ENCODE assay signal across 8 cellular contexts in genomic region chr1:201999625-202000238, GRCh38. TPM values are rescaled to one million over a fixed set of nuclear protein-coding genes. Genes with fewer than 3 reads are reported as not detected.
DNase-seq lines count a peak whose midpoint lies in the region; ATAC-seq and TF ChIP-seq lines count a peak whose summit lies in the region.

No MANE protein-coding gene starts in this region.

- H3K4me1 Mint-ChIP-seq in activated naive CD4-positive, alpha-beta T cell treated with anti-CD3 and anti-CD28 coated beads for 36 hours (ENCODE audit: low read depth): no peaks in the 10 kb centered on the region
- no peaks in the 10 kb centered on the region for H3K4me1 Mint-ChIP-seq in effector memory CD8-positive, alpha-beta T cell (ENCODE audit: low read depth in 2 of 2)

- H3K9me3 ChIP-seq in mucosa of descending colon: no peaks in the 10 kb centered on the region

- peak; percentile 70 for TF ChIP-seq CTCF in mucosa of descending colon (IDR thresholded peaks at IDR 0.05)

- H3K27me3 Mint-ChIP-seq in activated naive CD4-positive, alpha-beta T cell treated with anti-CD3 and anti-CD28 coated beads for 36 hours (ENCODE audit: low read depth): no peaks in the 10 kb centered on the region
- H3K27me3 Mint-ChIP-seq in effector memory CD8-positive, alpha-beta T cell: no peaks in the 10 kb centered on the region

- CTCF ChIA-PET in activated naive CD4-positive, alpha-beta T cell treated with anti-CD3 and anti-CD28 coated beads for 36 hours (lab: Charles Lee): interaction anchor here (0.5 to 4.8 kb wide), 37 partner anchors 11 to 296 kb away, joined by 3 to 46 read pairs (median 4); partner anchors contain the start of genes ELF3, LMOD1 and RNPEP

- peak; percentile 53 for DNase-seq in activated naive CD4-positive, alpha-beta T cell treated with anti-CD3 and anti-CD28 coated beads for 36 hours
- no peak for DNase-seq in activated naive CD4-positive, alpha-beta T cell (lab: John Stamatoyannopoulos, UW)
- DNase-seq in NCI-H1105 treated with DMSO at 0.1 percent for 48 hours (lab: John Stamatoyannopoulos, UW): peak; percentile 64
- DNase-seq in effector memory CD8-positive, alpha-beta T cell: no peak
- DNase-seq in mucosa of descending colon: peak in 2 of 3 donors; percentile 46 to 50
- DNase-seq in effector CD4-positive, alpha-beta T cell: no peak

- H3K4me3 Mint-ChIP-seq in activated naive CD4-positive, alpha-beta T cell treated with anti-CD3 and anti-CD28 coated beads for 36 hours: no peak overlapping the region
- no peak overlapping the region for H3K4me3 Mint-ChIP-seq in effector memory CD8-positive, alpha-beta T cell

- H3K4me3 ChIP-seq in mucosa of descending colon: no peak overlapping the region

- peak; percentile 83 for ATAC-seq in SK-N-SH treated with all-trans-retinoic acid at 6 μM for 48 hours
- ATAC-seq in effector memory CD8-positive, alpha-beta T cell (replicated peaks): peak; percentile 72
- peak; percentile 93 for ATAC-seq in mucosa of descending colon
- ATAC-seq in GM18502 (IDR thresholded peaks at IDR 0.05; ENCODE audit: poor library complexity, unreplicated experiment): no peak

- no peak overlapping the region for H3K27ac Mint-ChIP-seq in activated naive CD4-positive, alpha-beta T cell treated with anti-CD3 and anti-CD28 coated beads for 36 hours
- peak overlapping the region in 1 of 2 donors; percentile 32 for H3K27ac Mint-ChIP-seq in effector memory CD8-positive, alpha-beta T cell

- peaks cover 26% of the 10 kb centered on the region for H3K36me3 Mint-ChIP-seq in activated naive CD4-positive, alpha-beta T cell treated with anti-CD3 and anti-CD28 coated beads for 36 hours (ENCODE audit: low read depth)
- peaks cover 58% of the 10 kb centered on the region for H3K36me3 Mint-ChIP-seq in effector memory CD8-positive, alpha-beta T cell (ENCODE audit: insufficient read depth)

- intact Hi-C loops in activated naive CD4-positive, alpha-beta T cell treated with anti-CD3 and anti-CD28 coated beads for 36 hours (cut with micrococcal nuclease): loop anchor here (1.0 to 2.0 kb wide), 2 partner anchors 103 to 135 kb away; no protein-coding TSS in a partner anchor
- intact Hi-C loops in mucosa of descending colon (cut with DNase I, micrococcal nuclease): loop anchor here in 1 of 2 donors (10.0 kb wide), 1 partner anchor 115 kb away; no protein-coding TSS in a partner anchor

- H3K4me1 ChIP-seq in mucosa of descending colon (ENCODE audit: low read depth): no peaks in the 10 kb centered on the region

- no peaks in the 10 kb centered on the region for H3K9me3 Mint-ChIP-seq in activated naive CD4-positive, alpha-beta T cell treated with anti-CD3 and anti-CD28 coated beads for 36 hours
- H3K9me3 Mint-ChIP-seq in effector memory CD8-positive, alpha-beta T cell: no peaks in the 10 kb centered on the region

- peaks cover 23% of the 10 kb centered on the region for H3K36me3 ChIP-seq in mucosa of descending colon (ENCODE audit: low read depth)

TF ChIP-seq in SK-N-SH treated with all-trans-retinoic acid at 6 μM for 48 hours, 23 proteins besides CTCF, POLR2A, EP300 and RAD21 (continues in another document):
- TF ChIP-seq RARB (CRISPR knock-in tag; IDR thresholded peaks at IDR 0.05) (no peak), ARNTL (CRISPR knock-in tag; IDR thresholded peaks at IDR 0.05; ENCODE audit: borderline replicate concordance, low read depth) (no peak), ZNF8 (CRISPR knock-in tag; IDR thresholded peaks at IDR 0.05) (no peak), PPARA (CRISPR knock-in tag; IDR thresholded peaks at IDR 0.05; ENCODE audit: borderline replicate concordance) (no peak), ISL1 (CRISPR knock-in tag; IDR thresholded peaks at IDR 0.05) (no peak), BACH2 (CRISPR knock-in tag; IDR thresholded peaks at IDR 0.05; ENCODE audit: borderline replicate concordance) (no peak), TSHZ2 (CRISPR knock-in tag; IDR thresholded peaks at IDR 0.05) (no peak), GLIS3 (CRISPR knock-in tag; IDR thresholded peaks at IDR 0.05) (no peak), ZNF565 (CRISPR knock-in tag; conservative IDR thresholded peaks at IDR 0.05; ENCODE audit: low read depth) (no peak), ZNF70 (CRISPR knock-in tag; IDR thresholded peaks at IDR 0.05) (no peak), POU6F1 (CRISPR knock-in tag; IDR thresholded peaks at IDR 0.05; ENCODE audit: borderline replicate concordance, low read depth) (no peak), SNAI2 (CRISPR knock-in tag; IDR thresholded peaks at IDR 0.05) (no peak), CREB5 (CRISPR knock-in tag; IDR thresholded peaks at IDR 0.05; ENCODE audit: low read depth) (no peak), ZFP3 (CRISPR knock-in tag; IDR thresholded peaks at IDR 0.05) (no peak), CSRNP3 (CRISPR knock-in tag; IDR thresholded peaks at IDR 0.05) (no peak), ZC3H10 (CRISPR knock-in tag; IDR thresholded peaks at IDR 0.05) (no peak), CSDC2 (CRISPR knock-in tag; IDR thresholded peaks at IDR 0.05) (no peak), OSR1 (CRISPR knock-in tag; IDR thresholded peaks at IDR 0.05) (no peak)

RNA-seq across cellular contexts. Expression of gene ELF3, which starts 10.7 kb away (rescaled TPM):
- under 1 TPM; 0.27 to 0.31 TPM for total RNA-seq in activated naive CD4-positive, alpha-beta T cell treated with anti-CD3 and anti-CD28 coated beads for 36 hours
- 1,000 to 10,000 TPM in 2 of 3 donors, 100 to 1,000 TPM in 1; 623 to 1,741 (median 1,105) TPM for total RNA-seq in mucosa of descending colon

RNA-seq across cellular contexts. Expression of gene RNPEP, which starts 17.3 kb away (rescaled TPM):
- 10 to 100 TPM; 43.4 to 44.4 TPM for total RNA-seq in activated naive CD4-positive, alpha-beta T cell treated with anti-CD3 and anti-CD28 coated beads for 36 hours
- 100 to 1,000 TPM in 2 of 3 donors, 10 to 100 TPM in 1; 71.5 to 151 (median 132) TPM for total RNA-seq in mucosa of descending colon

RNA-seq across cellular contexts. Expression of gene TIMM17A, which starts 44.4 kb away (rescaled TPM):
- total RNA-seq in activated naive CD4-positive, alpha-beta T cell treated with anti-CD3 and anti-CD28 coated beads for 36 hours: 10 to 100 TPM; 52.6 to 54.4 TPM
- total RNA-seq in mucosa of descending colon: 10 to 100 TPM; 41.1 to 59.5 (median 49.9) TPM

RNA-seq across cellular contexts. Expression of gene LMOD1, which starts 53.4 kb away (rescaled TPM):
- not detected for total RNA-seq in activated naive CD4-positive, alpha-beta T cell treated with anti-CD3 and anti-CD28 coated beads for 36 hours
- total RNA-seq in mucosa of descending colon: 100 to 1,000 TPM in 1 of 3 donors, 10 to 100 TPM in 2; 11.6 to 442 (median 37.4) TPM

Comparison
In these comparisons a context has a peak if more than half of its experiments do, and no peak if none do; other contexts are left out.
1. DNase-seq: peak in activated naive CD4-positive, alpha-beta T cell treated with anti-CD3 and anti-CD28 coated beads for 36 hours (single experiment), NCI-H1105 treated with DMSO at 0.1 percent for 48 hours (single experiment) and mucosa of descending colon (2 of 3); none in activated naive CD4-positive, alpha-beta T cell (0 of 4), effector memory CD8-positive, alpha-beta T cell (0 of 3) and effector CD4-positive, alpha-beta T cell (single experiment).
2. RNA of gene ELF3, which starts 10.7 kb away (total RNA-seq): 623 to 1,741 TPM in mucosa of descending colon; 0.27 to 0.31 TPM in activated naive CD4-positive, alpha-beta T cell treated with anti-CD3 and anti-CD28 coated beads for 36 hours; every median in the first group is over 100 times any median in the second.